11 cellular contexts compared by ENCODE assay signal in the genomic region with DNA sequence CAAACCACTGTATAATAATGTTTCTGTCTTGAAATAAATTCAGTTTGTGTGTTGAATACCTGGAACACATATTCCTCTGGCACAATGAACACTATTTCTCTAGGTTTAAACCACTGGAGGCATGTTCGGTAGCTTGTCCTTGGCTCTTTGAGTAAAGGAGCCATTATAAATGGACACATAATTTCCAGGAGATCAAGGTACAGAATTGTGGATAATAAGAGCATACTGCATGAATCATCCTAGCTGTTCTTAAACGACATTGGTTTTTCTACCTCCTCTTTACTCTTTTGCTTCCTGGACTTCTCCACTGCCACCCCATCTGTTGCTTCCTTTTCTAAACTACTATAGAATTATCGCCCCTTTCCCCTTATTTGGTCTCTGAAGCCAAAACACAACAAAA. TPM values are rescaled to one million over a fixed set of nuclear protein-coding genes. Genes with fewer than 3 reads are reported as not detected.
DNase-seq lines count a peak whose midpoint lies in the region; ATAC-seq and TF ChIP-seq lines count a peak whose summit lies in the region.
"Had no signal": no experiment of that assay in that cellular context is flagged by ENCODE, and none has a peak within 500 bp of the region (broad histone marks: within the 10 kb centered on the region; RNA-seq: fewer than 3 reads in every experiment).

No MANE protein-coding gene starts in this region.

- DNase-seq in AG09309 (ENCODE audit: low read depth) = no peak
- DNase-seq in brain microvascular endothelial cell = no peak
- no peak for DNase-seq in mucosa of descending colon
- no peak for DNase-seq in HUDEP-2 (lab: John Stamatoyannopoulos, UW; ENCODE audit: unreplicated experiment in 76 of 76)
- DNase-seq in caudate nucleus (lab: John Stamatoyannopoulos, UW) = no peak
- DNase-seq in globus pallidus (ENCODE audit: low spot score) = no peak
- DNase-seq: activated effector memory CD4-positive, alpha-beta T cell treated with anti-CD3 and anti-CD28 coated beads, Interleukin-2, amount 50 U/mL, for 16 hours; pancreas; stimulated activated CD8-positive, alpha-beta memory T cell treated with anti-CD3 and anti-CD28 coated beads, Interleukin-4, amount 100 ng/mL, for 48 hours had no signal

- TF ChIP-seq CTCF in AG09309 (IDR thresholded peaks at IDR 0.05; ENCODE audit: control insufficient read depth, insufficient read depth, low read depth, low read length, missing control alignments) (no peak), brain microvascular endothelial cell (IDR thresholded peaks at IDR 0.05; ENCODE audit: low read depth, low read length, missing control alignments) (no peak), mucosa of descending colon (IDR thresholded peaks at IDR 0.05) (no peak)

- no peak overlapping the region for H3K27ac ChIP-seq in HUES48 (ENCODE audit: low read depth, low read length)
- no peak overlapping the region for H3K27ac ChIP-seq in brain microvascular endothelial cell
- no peak overlapping the region for H3K27ac ChIP-seq in caudate nucleus (ENCODE audit: low read depth, low read length)
- H3K27ac ChIP-seq: pancreas had no signal

- H3K27me3 ChIP-seq in HUES48 (ENCODE audit: control insufficient read depth, insufficient read depth, low read length) = no peaks in the 10 kb centered on the region
- no peaks in the 10 kb centered on the region for H3K27me3 ChIP-seq in brain microvascular endothelial cell (replicated peaks)
- H3K27me3 ChIP-seq: pancreas had no signal

- no peak overlapping the region for H3K9ac ChIP-seq in HUES48 (ENCODE audit: low read depth, low read length)

- H3K4me1 ChIP-seq in HUES48 (ENCODE audit: control insufficient read depth, insufficient read depth, low read length) (peaks cover 31% of the 10 kb centered on the region), mucosa of descending colon (ENCODE audit: low read depth) (peaks cover 15% of the 10 kb centered on the region)

- in situ Hi-C loops in brain microvascular endothelial cell (cut with HindIII; ENCODE audit: low pct_ligation_motif_present, low sequenced_read_pairs) = no loop called here

- H3K36me3 ChIP-seq in HUES48 (ENCODE audit: control insufficient read depth, insufficient read depth, low read length) (no peaks in the 10 kb centered on the region; the same call in 1 of the 2 replicates), brain microvascular endothelial cell (replicated peaks) (no peaks in the 10 kb centered on the region), mucosa of descending colon (ENCODE audit: low read depth) (no peaks in the 10 kb centered on the region)
- H3K36me3 ChIP-seq: pancreas had no signal

- ATAC-seq in mucosa of descending colon (peak; percentile 9), GM21723 (IDR thresholded peaks at IDR 0.05; ENCODE audit: unreplicated experiment) (no peak)

- H3K4me3 ChIP-seq in AG09309 (ENCODE audit: control insufficient read depth, low read depth, low read length) (peak overlapping the region; percentile 56; the same call in 1 of the 2 replicates), HUES48 (ENCODE audit: low read depth, low read length) (peak overlapping the region; percentile 89), brain microvascular endothelial cell (ENCODE audit: low read depth, low read length) (peak overlapping the region; percentile 93), mucosa of descending colon (no peak overlapping the region)

- no peaks in the 10 kb centered on the region for H3K9me3 ChIP-seq in HUES48 (ENCODE audit: control insufficient read depth, insufficient read depth, low read length)
- no peaks in the 10 kb centered on the region for H3K9me3 ChIP-seq in mucosa of descending colon
- H3K9me3 ChIP-seq: pancreas had no signal

- intact Hi-C loops in mucosa of descending colon (cut with DNase I, micrococcal nuclease) = no loop called here

RNA-seq across cellular contexts. Expression of a gene that starts 1.2 kb away (rescaled TPM):
- 10 to 100 TPM in 1 of 3 donors, 1 to 10 TPM in 2; 4.1 to 30.7 (median 9.8) TPM for total RNA-seq in mucosa of descending colon
